ENCODE assay signal across 10 cellular contexts in genomic region chr6:131937703-131938631, GRCh38. TPM values are rescaled to one million over a fixed set of nuclear protein-coding genes. Genes with fewer than 3 reads are reported as not detected.
A peak's percentile ranks its signal among the peaks of the same experiment; 100 is the strongest.
DNase-seq lines count a peak whose midpoint lies in the region; ATAC-seq lines count a peak whose summit lies in the region.
"Had no signal": no experiment of that assay in that cellular context is flagged by ENCODE, and none has a peak within 500 bp of the region (broad histone marks: within the 10 kb centered on the region; RNA-seq: fewer than 3 reads in every experiment).

No MANE protein-coding gene starts in this region.

- H3K27ac Mint-ChIP-seq in activated T-cell treated with anti-CD3 and anti-CD28 coated beads, Interleukin-2, amount 50 U/mL, for 72 hours = no peak overlapping the region
- no peak overlapping the region for H3K27ac Mint-ChIP-seq in stimulated activated effector memory CD8-positive, alpha-beta T cell treated with anti-CD3 and anti-CD28 coated beads, Interleukin-12 subunit alpha, Interleukin-12 subunit beta, amount 100 ng/mL, for 72 hours

- H3K36me3 Mint-ChIP-seq in activated T-cell treated with anti-CD3 and anti-CD28 coated beads, Interleukin-2, amount 50 U/mL, for 72 hours (ENCODE audit: insufficient read depth in 2 of 2) = no peaks in the 10 kb centered on the region
- no peaks in the 10 kb centered on the region for H3K36me3 Mint-ChIP-seq in stimulated activated effector memory CD8-positive, alpha-beta T cell treated with anti-CD3 and anti-CD28 coated beads, Interleukin-12 subunit alpha, Interleukin-12 subunit beta, amount 100 ng/mL, for 72 hours

- ATAC-seq in activated T-cell treated with anti-CD3 and anti-CD28 coated beads, Interleukin-2, amount 50 U/mL, for 72 hours (replicated peaks in 1 of 2) = no peak
- ATAC-seq in HG03469 (IDR thresholded peaks at IDR 0.05; ENCODE audit: unreplicated experiment) = no peak
- ATAC-seq in stimulated activated effector memory CD8-positive, alpha-beta T cell treated with anti-CD3 and anti-CD28 coated beads, Interleukin-12 subunit alpha, Interleukin-12 subunit beta, amount 100 ng/mL, for 72 hours = no peak

- no peaks in the 10 kb centered on the region for H3K9me3 Mint-ChIP-seq in activated T-cell treated with anti-CD3 and anti-CD28 coated beads, Interleukin-2, amount 50 U/mL, for 72 hours
- H3K9me3 Mint-ChIP-seq in stimulated activated effector memory CD8-positive, alpha-beta T cell treated with anti-CD3 and anti-CD28 coated beads, Interleukin-12 subunit alpha, Interleukin-12 subunit beta, amount 100 ng/mL, for 72 hours = no peaks in the 10 kb centered on the region

- H3K27me3 Mint-ChIP-seq in activated T-cell treated with anti-CD3 and anti-CD28 coated beads, Interleukin-2, amount 50 U/mL, for 72 hours (ENCODE audit: low read depth) = no peaks in the 10 kb centered on the region

- no peaks in the 10 kb centered on the region for H3K4me1 Mint-ChIP-seq in activated T-cell treated with anti-CD3 and anti-CD28 coated beads, Interleukin-2, amount 50 U/mL, for 72 hours (ENCODE audit: low read depth)
- no peaks in the 10 kb centered on the region for H3K4me1 Mint-ChIP-seq in stimulated activated effector memory CD8-positive, alpha-beta T cell treated with anti-CD3 and anti-CD28 coated beads, Interleukin-12 subunit alpha, Interleukin-12 subunit beta, amount 100 ng/mL, for 72 hours

- no peak overlapping the region for H3K4me3 Mint-ChIP-seq in activated T-cell treated with anti-CD3 and anti-CD28 coated beads, Interleukin-2, amount 50 U/mL, for 72 hours
- H3K4me3 Mint-ChIP-seq in stimulated activated effector memory CD8-positive, alpha-beta T cell treated with anti-CD3 and anti-CD28 coated beads, Interleukin-12 subunit alpha, Interleukin-12 subunit beta, amount 100 ng/mL, for 72 hours = no peak overlapping the region

- DNase-seq in DMS153 (lab: John Stamatoyannopoulos, UW) (peak; percentile 45), NCI-H226 (peak; percentile 51), dermis microvascular lymphatic vessel endothelial cell (ENCODE audit: low read depth in 2 of 2) (peak; percentile 41 to 89), myocyte (ENCODE audit: low read depth) (peak; percentile 49)
- DNase-seq in activated T-cell treated with anti-CD3 and anti-CD28 coated beads, Interleukin-2, amount 50 U/mL, for 72 hours = no peak
- no peak for DNase-seq in stimulated activated effector memory CD8-positive, alpha-beta T cell treated with anti-CD3 and anti-CD28 coated beads, Interleukin-12 subunit alpha, Interleukin-12 subunit beta, amount 100 ng/mL, for 72 hours (ENCODE audit: low spot score in 2 of 2)
- DNase-seq in activated CD4-positive, CD25-positive, alpha-beta regulatory T cell treated with anti-CD3 and anti-CD28 coated beads, Interleukin-2, amount 50 U/mL, for 72 hours = no peak
- DNase-seq: activated naive CD4-positive, alpha-beta T cell treated with anti-CD3 and anti-CD28 coated beads, Interleukin-2, amount 50 U/mL, for 16 hours; substantia nigra had no signal

RNA-seq across cellular contexts. Expression of gene CCN2, which starts 13.2 kb away (rescaled TPM):
- total RNA-seq in dermis microvascular lymphatic vessel endothelial cell = 178 and 284 TPM in 2 replicates
- 16.1 and 20.2 TPM in 2 replicates for total RNA-seq in myocyte
- polyA plus RNA-seq in myocyte (2012) = 1,172 TPM
- total RNA-seq in activated T-cell treated with anti-CD3 and anti-CD28 coated beads, Interleukin-2, amount 50 U/mL, for 72 hours = not detected

Comparison
In these comparisons a context has a peak if more than half of its experiments do, and no peak if none do; other contexts are left out.
1. DNase-seq: peak in DMS153 (single experiment), NCI-H226 (single experiment), dermis microvascular lymphatic vessel endothelial cell (2 of 2) and myocyte (single experiment); none in activated T-cell treated with anti-CD3 and anti-CD28 coated beads, Interleukin-2, amount 50 U/mL, for 72 hours (0 of 2), stimulated activated effector memory CD8-positive, alpha-beta T cell treated with anti-CD3 and anti-CD28 coated beads, Interleukin-12 subunit alpha, Interleukin-12 subunit beta, amount 100 ng/mL, for 72 hours (0 of 2) and activated CD4-positive, CD25-positive, alpha-beta regulatory T cell treated with anti-CD3 and anti-CD28 coated beads, Interleukin-2, amount 50 U/mL, for 72 hours (single experiment).
2. RNA of gene CCN2, which starts 13.2 kb away (total RNA-seq): 178 to 284 TPM in dermis microvascular lymphatic vessel endothelial cell and 16.1 to 20.2 TPM in myocyte; not detected in activated T-cell treated with anti-CD3 and anti-CD28 coated beads, Interleukin-2, amount 50 U/mL, for 72 hours; every median in the first group is over 10 times any median in the second.